ENCODE assay signal across 12 cellular contexts in genomic region chr1:12147116-12147753, GRCh38. TPM values are rescaled to one million over a fixed set of nuclear protein-coding genes. Genes with fewer than 3 reads are reported as not detected.
DNase-seq lines count a peak whose midpoint lies in the region; ATAC-seq, FAIRE-seq and TF ChIP-seq lines count a peak whose summit lies in the region.
"Had no signal": no experiment of that assay in that cellular context is flagged by ENCODE, and none has a peak within 500 bp of the region (broad histone marks: within the 10 kb centered on the region; RNA-seq: fewer than 3 reads in every experiment).

No MANE protein-coding gene starts in this region.

- no peaks in the 10 kb centered on the region for H3K36me3 ChIP-seq in smooth muscle cell (ENCODE audit: low read depth)

- H3K4me1 Mint-ChIP-seq in activated CD4-positive, alpha-beta memory T cell treated with anti-CD3 and anti-CD28 coated beads for 36 hours (ENCODE audit: low read depth) = peaks cover 89% of the 10 kb centered on the region
- H3K4me1 Mint-ChIP-seq in immature natural killer cell = peaks cover 70 to 84% of the 10 kb centered on the region in 2 donors

- peaks cover 13% of the 10 kb centered on the region for H3K9me3 Mint-ChIP-seq in activated CD4-positive, alpha-beta memory T cell treated with anti-CD3 and anti-CD28 coated beads for 36 hours
- H3K9me3 Mint-ChIP-seq in immature natural killer cell = no peaks in the 10 kb centered on the region

- peaks cover 19% of the 10 kb centered on the region for H3K36me3 Mint-ChIP-seq in activated CD4-positive, alpha-beta memory T cell treated with anti-CD3 and anti-CD28 coated beads for 36 hours
- no peaks in the 10 kb centered on the region for H3K36me3 Mint-ChIP-seq in immature natural killer cell

- POLR2A ChIA-PET in activated CD4-positive, alpha-beta memory T cell treated with anti-CD3 and anti-CD28 coated beads for 36 hours (lab: Charles Lee) = interaction anchor here (0.9 to 5.9 kb wide), 4 partner anchors 9 to 31 kb away, joined by 3 to 28 read pairs (median 8); no protein-coding TSS in a partner anchor

- no peaks in the 10 kb centered on the region for H4K20me1 ChIP-seq in smooth muscle cell (ENCODE audit: low read depth)

- peaks cover 4% of the 10 kb centered on the region for H3F3A ChIP-seq in smooth muscle cell (ENCODE audit: low read depth)

- H3K9ac ChIP-seq in smooth muscle cell (ENCODE audit: low read depth) = no peak overlapping the region
- H3K9ac ChIP-seq: SK-N-SH had no signal

- no peak for TF ChIP-seq CTCF in smooth muscle cell (IDR thresholded peaks at IDR 0.05; ENCODE audit: borderline replicate concordance, insufficient read depth, poor library complexity, severe bottlenecking)

- no peak for ATAC-seq in GM19035 (IDR thresholded peaks at IDR 0.05; ENCODE audit: unreplicated experiment)
- ATAC-seq in GM21786 (IDR thresholded peaks at IDR 0.05; ENCODE audit: unreplicated experiment) = no peak

- FAIRE-seq in GM19239 (lab: Jason Lieb, UNC) = peak; percentile 8
- FAIRE-seq: HTR-8/SVneo had no signal

- H3K27me3 ChIP-seq in smooth muscle cell (ENCODE audit: low read depth) = no peaks in the 10 kb centered on the region

- H3K9me3 ChIP-seq in smooth muscle cell (replicated peaks; ENCODE audit: low read depth) = no peaks in the 10 kb centered on the region
- H3K9me3 ChIP-seq: SK-N-SH had no signal

- CTCF ChIA-PET in activated CD4-positive, alpha-beta memory T cell treated with anti-CD3 and anti-CD28 coated beads for 36 hours (lab: Charles Lee) = interaction anchor here (1.9 kb wide), 1 partner anchor 22 kb away, joined by 7 read pairs; no protein-coding TSS in a partner anchor

- no peak overlapping the region for H3K27ac ChIP-seq in smooth muscle cell (ENCODE audit: low read depth)

- WGBS in smooth muscle cell (ENCODE audit: low lambda C conversion rate) = 83% methylated on average over 10 of the region's 10 CpGs

- DNase-seq in GM19239 (ENCODE audit: insufficient read length, low spot score) (no peak), immature natural killer cell (no peak), smooth muscle cell (lab: John Stamatoyannopoulos, UW; ENCODE audit: unreplicated experiment) (no peak), cortex of kidney (lab: John Stamatoyannopoulos, UW) (no peak)
- DNase-seq in activated CD4-positive, alpha-beta memory T cell treated with anti-CD3 and anti-CD28 coated beads for 36 hours = no peak
- DNase-seq: activated T-cell treated with anti-CD3 and anti-CD28 coated beads for 4 hours; NCI-H2171 treated with DMSO at 0.1 percent for 48 hours; SK-N-SH; stimulated activated naive CD4-positive, alpha-beta T cell treated with Interleukin-2 at 50 U/mL for 16 hours had no signal

- peak overlapping the region; percentile 77 for H3K27ac Mint-ChIP-seq in activated CD4-positive, alpha-beta memory T cell treated with anti-CD3 and anti-CD28 coated beads for 36 hours
- peak overlapping the region; percentile 46 to 99 (median 80) for H3K27ac Mint-ChIP-seq in immature natural killer cell

- peak overlapping the region; percentile 75 for H2AFZ ChIP-seq in smooth muscle cell (ENCODE audit: low read depth)

- H3K27me3 Mint-ChIP-seq in activated CD4-positive, alpha-beta memory T cell treated with anti-CD3 and anti-CD28 coated beads for 36 hours = no peaks in the 10 kb centered on the region
- H3K27me3 Mint-ChIP-seq in immature natural killer cell (ENCODE audit: low read depth in 3 of 3) = peaks cover 2 to 6% (median 4%) of the 10 kb centered on the region in 3 donors

- no peak overlapping the region for H3K4me3 Mint-ChIP-seq in activated CD4-positive, alpha-beta memory T cell treated with anti-CD3 and anti-CD28 coated beads for 36 hours
- H3K4me3 Mint-ChIP-seq in immature natural killer cell = peak overlapping the region in 3 of 5 donors; percentile 29 to 51 (median 43)

- intact Hi-C loops in activated CD4-positive, alpha-beta memory T cell treated with anti-CD3 and anti-CD28 coated beads for 36 hours (cut with micrococcal nuclease) = no loop called here

- H3K4me1 ChIP-seq in smooth muscle cell (ENCODE audit: low read depth) = peaks cover 3% of the 10 kb centered on the region

- H3K4me3 ChIP-seq in smooth muscle cell = no peak overlapping the region

- no peaks in the 10 kb centered on the region for H3K79me2 ChIP-seq in smooth muscle cell (ENCODE audit: low read depth)

- H3K4me2 ChIP-seq in smooth muscle cell = no peak overlapping the region
- H3K4me2 ChIP-seq: SK-N-SH had no signal

RNA-seq across cellular contexts. Expression of gene TNFRSF1B, which starts 19.6 kb away (rescaled TPM):
- total RNA-seq in activated CD4-positive, alpha-beta memory T cell treated with anti-CD3 and anti-CD28 coated beads for 36 hours = 100 to 1,000 TPM; 201 to 211 TPM
- polyA plus RNA-seq in immature natural killer cell (100 to 1,000 TPM; 162 to 269 (median 165) TPM), smooth muscle cell (14.8 and 20.3 TPM in 2 replicates)
- 6.9 and 9.0 TPM in 2 replicates for total RNA-seq in smooth muscle cell

Comparison
In these comparisons a context has a peak if more than half of its experiments do, and no peak if none do; other contexts are left out.
1. RNA of gene TNFRSF1B, which starts 19.6 kb away (total RNA-seq): 201 to 211 TPM in activated CD4-positive, alpha-beta memory T cell treated with anti-CD3 and anti-CD28 coated beads for 36 hours; 6.9 to 9.0 TPM in smooth muscle cell; every median in the first group is over 10 times any median in the second.